Comparison of ENCODE assay signal across 13 cellular contexts in genomic region chr4:47505666-47506065, GRCh38.
"Had no signal": no experiment of that assay in that cellular context is flagged by ENCODE, and none has a peak within 500 bp of the region (broad histone marks: within the 10 kb centered on the region; RNA-seq: fewer than 3 reads in every experiment).

No MANE protein-coding gene starts in this region.

- H3K4me3 Mint-ChIP-seq: naive thymus-derived CD4-positive, alpha-beta T cell; nephron progenitor cell had no signal

- H3K4me1 Mint-ChIP-seq: nephron progenitor cell had no signal

- H3K27ac Mint-ChIP-seq: naive thymus-derived CD4-positive, alpha-beta T cell; nephron progenitor cell had no signal

- ATAC-seq: gastrocnemius medialis; left lobe of liver; naive thymus-derived CD4-positive, alpha-beta T cell had no signal

- H3K36me3 Mint-ChIP-seq: naive thymus-derived CD4-positive, alpha-beta T cell had no signal

- DNase-seq: colonic mucosa; effector CD8-positive, alpha-beta T cell; gastrocnemius medialis; glutamatergic neuron; islet precursor cell; mammary epithelial cell; naive thymus-derived CD4-positive, alpha-beta T cell; nephron progenitor cell; posterior cingulate gyrus; sigmoid colon; stimulated activated naive CD4-positive, alpha-beta T cell treated with Interleukin-2 at 50 U/mL for 16 hours; trophoblast cell had no signal

- H3K9me3 Mint-ChIP-seq: naive thymus-derived CD4-positive, alpha-beta T cell; nephron progenitor cell had no signal
